Comparison of ENCODE assay signal across 16 cellular contexts in genomic region chr13:80787604-80788003, GRCh38.
A peak's percentile ranks its signal among the peaks of the same experiment; 100 is the strongest.
DNase-seq lines count a peak whose midpoint lies in the region; ATAC-seq and TF ChIP-seq lines count a peak whose summit lies in the region.
"Had no signal": no experiment of that assay in that cellular context is flagged by ENCODE, and none has a peak within 500 bp of the region (broad histone marks: within the 10 kb centered on the region; RNA-seq: fewer than 3 reads in every experiment).

No MANE protein-coding gene starts in this region.

- peak; percentile 18 for DNase-seq in fibroblast of mammary gland (ENCODE audit: low read depth)
- DNase-seq in renal cortical epithelial cell (ENCODE audit: low read depth) = peak; percentile 6
- no peak for DNase-seq in cardiac septum (ENCODE audit: low spot score)
- DNase-seq in cerebellar nuclear complex (lab: John Stamatoyannopoulos, UW) = no peak
- DNase-seq in AG08395 (ENCODE audit: low spot score) = no peak
- DNase-seq: ACHN; Calu3; CD4-positive, alpha-beta memory T cell; DMS79 treated with DMSO at 0.1 percent for 48 hours; H9; IMR-90 had no signal

- ATAC-seq in SK-N-SH treated with all-trans-retinoic acid at 6 μM for 48 hours = no peak
- ATAC-seq in activated T-helper 17 cell treated with anti-CD3 and anti-CD28 coated beads, Interleukin-2, amount 50 U/mL, for 72 hours (replicated peaks) = no peak
- ATAC-seq: GM12878 had no signal

- no peak overlapping the region for H3K27ac Mint-ChIP-seq in activated T-helper 17 cell treated with anti-CD3 and anti-CD28 coated beads, Interleukin-2, amount 50 U/mL, for 72 hours
- H3K27ac Mint-ChIP-seq: CD14-positive monocyte; CD4-positive, alpha-beta memory T cell; H9 had no signal

- H3K4me3 Mint-ChIP-seq in activated T-helper 17 cell treated with anti-CD3 and anti-CD28 coated beads, Interleukin-2, amount 50 U/mL, for 72 hours = no peak overlapping the region
- H3K4me3 Mint-ChIP-seq: CD14-positive monocyte; CD4-positive, alpha-beta memory T cell; H9 had no signal

- no peaks in the 10 kb centered on the region for H3K4me1 Mint-ChIP-seq in activated T-helper 17 cell treated with anti-CD3 and anti-CD28 coated beads, Interleukin-2, amount 50 U/mL, for 72 hours
- H3K4me1 Mint-ChIP-seq: CD14-positive monocyte; CD4-positive, alpha-beta memory T cell had no signal

- no peaks in the 10 kb centered on the region for H3K36me3 Mint-ChIP-seq in activated T-helper 17 cell treated with anti-CD3 and anti-CD28 coated beads, Interleukin-2, amount 50 U/mL, for 72 hours (ENCODE audit: low read depth)
- H3K36me3 Mint-ChIP-seq: CD14-positive monocyte; CD4-positive, alpha-beta memory T cell had no signal

- H3K27me3 Mint-ChIP-seq in activated T-helper 17 cell treated with anti-CD3 and anti-CD28 coated beads, Interleukin-2, amount 50 U/mL, for 72 hours = no peaks in the 10 kb centered on the region
- H3K27me3 Mint-ChIP-seq: CD4-positive, alpha-beta memory T cell had no signal

- intact Hi-C loops in cardiac septum (cut with DNase I) = no loop called here

- peaks cover 17% of the 10 kb centered on the region for H3K9me3 Mint-ChIP-seq in activated T-helper 17 cell treated with anti-CD3 and anti-CD28 coated beads, Interleukin-2, amount 50 U/mL, for 72 hours
- H3K9me3 Mint-ChIP-seq: H9 had no signal

- no peak for TF ChIP-seq CTCF in fibroblast of mammary gland (conservative IDR thresholded peaks at IDR 0.05; ENCODE audit: control insufficient read depth, insufficient read depth, low read depth, low read length)

- H3K4me3 ChIP-seq in fibroblast of mammary gland (ENCODE audit: control insufficient read depth, low read depth, low read length) = no peak overlapping the region
- H3K4me3 ChIP-seq: BLaER1, GM12878 had no signal

TF ChIP-seq in SK-N-SH treated with all-trans-retinoic acid at 6 μM for 48 hours, 23 proteins besides CTCF, POLR2A, EP300 and RAD21:
- TF ChIP-seq ZC3H10 (CRISPR knock-in tag; IDR thresholded peaks at IDR 0.05) = peak; percentile 53; the same call in 1 of the 2 replicates
- no peak for TF ChIP-seq ZNF8 (CRISPR knock-in tag; IDR thresholded peaks at IDR 0.05)
- no peak for TF ChIP-seq TCF4 (CRISPR knock-in tag; IDR thresholded peaks at IDR 0.05; ENCODE audit: borderline replicate concordance)
- TF ChIP-seq ISL1 (CRISPR knock-in tag; IDR thresholded peaks at IDR 0.05) = peak; percentile 68
- no peak for TF ChIP-seq CREB5 (CRISPR knock-in tag; IDR thresholded peaks at IDR 0.05; ENCODE audit: low read depth)

Comparison
In these comparisons a context has a peak if more than half of its experiments do, and no peak if none do; other contexts are left out.
1. DNase-seq: peak in fibroblast of mammary gland (single experiment) and renal cortical epithelial cell (single experiment); none in cardiac septum (single experiment), cerebellar nuclear complex (0 of 2) and AG08395 (single experiment).